ENCODE assay signal across 1 cellular context in the genomic region with DNA sequence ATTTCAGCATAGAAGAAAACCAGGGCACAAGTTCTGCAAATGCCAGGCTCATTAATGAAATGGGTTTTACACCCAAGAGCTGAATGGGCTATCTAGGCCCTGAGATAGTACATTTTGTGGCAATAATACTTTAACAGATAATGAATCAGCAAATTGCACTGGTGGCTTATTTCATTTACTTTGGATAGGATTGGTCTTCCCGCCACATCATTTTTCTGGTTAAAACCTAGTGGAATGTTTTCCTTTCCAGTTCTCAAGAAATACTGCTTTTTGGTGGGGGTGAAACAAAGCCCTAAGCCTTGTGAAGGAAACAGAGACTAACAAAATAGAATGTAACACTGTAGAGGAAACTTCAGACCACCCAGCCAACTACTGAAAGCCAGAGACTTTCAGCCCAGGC.
TF ChIP-seq lines count a peak whose summit lies in the region.

No MANE protein-coding gene starts in this region.

TF ChIP-seq in IMR-90, 13 proteins besides CTCF, POLR2A, EP300 and RAD21:
- TF ChIP-seq FOS (IDR thresholded peaks at IDR 0.05; ENCODE audit: low read depth, low read length) (no peak), SMC3 (IDR thresholded peaks at IDR 0.05; ENCODE audit: low read depth, low read length) (no peak), MAFK (IDR thresholded peaks at IDR 0.05; ENCODE audit: low read depth, low read length) (no peak), NFE2L2 (IDR thresholded peaks at IDR 0.05; ENCODE audit: low read depth, low read length) (no peak; the same call in 1 of the 2 replicates), MAZ (IDR thresholded peaks at IDR 0.05; ENCODE audit: borderline replicate concordance, low read depth, low read length) (no peak), BHLHE40 (IDR thresholded peaks at IDR 0.05; ENCODE audit: low read depth, low read length) (no peak), CEBPB (IDR thresholded peaks at IDR 0.05; ENCODE audit: low read depth, low read length) (no peak)
- TF ChIP-seq, protein P1, sequence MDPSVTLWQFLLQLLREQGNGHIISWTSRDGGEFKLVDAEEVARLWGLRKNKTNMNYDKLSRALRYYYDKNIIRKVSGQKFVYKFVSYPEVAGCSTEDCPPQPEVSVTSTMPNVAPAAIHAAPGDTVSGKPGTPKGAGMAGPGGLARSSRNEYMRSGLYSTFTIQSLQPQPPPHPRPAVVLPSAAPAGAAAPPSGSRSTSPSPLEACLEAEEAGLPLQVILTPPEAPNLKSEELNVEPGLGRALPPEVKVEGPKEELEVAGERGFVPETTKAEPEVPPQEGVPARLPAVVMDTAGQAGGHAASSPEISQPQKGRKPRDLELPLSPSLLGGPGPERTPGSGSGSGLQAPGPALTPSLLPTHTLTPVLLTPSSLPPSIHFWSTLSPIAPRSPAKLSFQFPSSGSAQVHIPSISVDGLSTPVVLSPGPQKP (IDR thresholded peaks at IDR 0.05; ENCODE audit: borderline replicate concordance, low read depth, low read length) = no peak
